ENCODE assay signal across 8 cellular contexts in the genomic region with DNA sequence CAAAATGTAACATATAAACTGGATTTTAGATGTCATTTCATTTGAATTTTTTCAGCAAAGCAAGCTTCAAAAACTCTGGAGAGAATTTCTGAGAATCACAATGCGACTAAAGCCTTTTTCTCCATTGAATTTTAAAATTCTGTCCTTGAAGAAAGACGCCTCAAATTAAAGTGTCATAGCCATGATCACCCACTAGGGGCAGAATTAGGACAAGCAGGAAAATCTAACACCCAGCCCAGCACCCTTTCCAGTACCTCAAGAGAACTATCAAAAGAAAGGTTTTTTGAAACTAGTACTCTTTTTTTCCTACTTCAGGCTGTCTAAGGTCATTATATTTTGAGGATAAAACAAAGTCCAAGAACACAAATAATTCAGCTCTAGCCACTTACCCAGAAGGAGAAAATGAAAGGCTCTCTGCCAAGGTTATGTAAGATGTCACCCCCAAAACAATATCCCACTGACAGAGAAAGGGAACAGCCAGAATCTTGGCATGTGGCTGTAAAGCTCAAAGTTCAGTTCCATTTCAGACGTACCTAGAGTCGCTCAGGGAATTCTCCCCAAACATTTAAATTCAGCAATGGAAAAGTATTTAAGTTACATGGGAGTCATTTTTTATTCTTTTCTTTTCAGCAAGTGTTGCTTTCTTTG.
DNase-seq lines count a peak whose midpoint lies in the region; ATAC-seq and TF ChIP-seq lines count a peak whose summit lies in the region.

No MANE protein-coding gene starts in this region.

- H3K9me3 Mint-ChIP-seq in T-helper 2 cell treated with Interferon-gamma antibody and Interleukin-4, amounts not matched to agents 5 μg/mL and 100 μg/mL, for 36 hours: no peaks in the 10 kb centered on the region

- H3K4me3 ChIP-seq in BJ (ENCODE audit: low read depth, low read length): no peak overlapping the region
- H3K4me3 ChIP-seq in gastroesophageal sphincter: no peak overlapping the region

- POLR2A ChIA-PET in BJ (lab: Charles Lee): no interaction called here

- ATAC-seq in HG03520 (IDR thresholded peaks at IDR 0.05; ENCODE audit: unreplicated experiment) (peak; percentile 48), gastroesophageal sphincter (no peak), HG03108 (IDR thresholded peaks at IDR 0.05; ENCODE audit: unreplicated experiment) (no peak)

- H3K36me3 Mint-ChIP-seq in T-helper 2 cell treated with Interferon-gamma antibody and Interleukin-4, amounts not matched to agents 5 μg/mL and 100 μg/mL, for 36 hours (ENCODE audit: low read depth): no peaks in the 10 kb centered on the region

- no peak overlapping the region for H3K27ac ChIP-seq in gastroesophageal sphincter

- peaks cover 0 to 5% (median 0%) of the 10 kb centered on the region in 3 donors for H3K4me1 ChIP-seq in gastroesophageal sphincter

- H3K4me3 Mint-ChIP-seq in T-helper 2 cell treated with Interferon-gamma antibody and Interleukin-4, amounts not matched to agents 5 μg/mL and 100 μg/mL, for 36 hours: no peak overlapping the region

- DNase-seq in BJ (ENCODE audit: low read depth) (no peak), T-helper 9 cell (peak; percentile 1)
- peak; percentile 8 for DNase-seq in stimulated activated CD4-positive, alpha-beta T cell treated with anti-CD3 and anti-CD28 coated beads, Interleukin-2, amount 100 ng/mL, for 4 hours (ENCODE audit: low read depth)
- DNase-seq in T-helper 2 cell treated with Interferon-gamma antibody and Interleukin-4, amounts not matched to agents 5 μg/mL and 100 μg/mL, for 36 hours (ENCODE audit: low spot score): no peak

- H3K36me3 ChIP-seq in BJ (ENCODE audit: control insufficient read depth, insufficient read depth, low read length) (no peaks in the 10 kb centered on the region; the same call in 1 of the 2 replicates), gastroesophageal sphincter (no peaks in the 10 kb centered on the region)

- CTCF ChIA-PET in BJ (lab: Yijun Ruan, JAX): interaction anchor here (0.7 to 2.4 kb wide), 6 partner anchors 9 to 204 kb away, joined by 3 to 6 read pairs (median 4); no protein-coding TSS in a partner anchor

- TF ChIP-seq CTCF in BJ (IDR thresholded peaks at IDR 0.05; ENCODE audit: insufficient read depth, low read depth, low read length) (peak; percentile 61), GM12872 (IDR thresholded peaks at IDR 0.05; ENCODE audit: insufficient read depth, low read depth, low read length) (peak; percentile 73), gastroesophageal sphincter (IDR thresholded peaks at IDR 0.05) (peak; percentile 24 to 61 (median 45))

- whole genome bisulfite sequencing in gastroesophageal sphincter (ENCODE audit: low coverage in 1 of 2), 2 donors: 60 to 76% methylated on average over 3 to 4 of the region's 4 CpGs

- TF ChIP-seq EP300 in gastroesophageal sphincter (IDR thresholded peaks at IDR 0.05): no peak

- H3K4me1 Mint-ChIP-seq in T-helper 2 cell treated with Interferon-gamma antibody and Interleukin-4, amounts not matched to agents 5 μg/mL and 100 μg/mL, for 36 hours (ENCODE audit: low read depth): no peaks in the 10 kb centered on the region

- H3K27ac Mint-ChIP-seq in T-helper 2 cell treated with Interferon-gamma antibody and Interleukin-4, amounts not matched to agents 5 μg/mL and 100 μg/mL, for 36 hours: no peak overlapping the region

- no peaks in the 10 kb centered on the region for H3K9me3 ChIP-seq in gastroesophageal sphincter

- H3K27me3 Mint-ChIP-seq in T-helper 2 cell treated with Interferon-gamma antibody and Interleukin-4, amounts not matched to agents 5 μg/mL and 100 μg/mL, for 36 hours (ENCODE audit: low read depth): peaks cover 11% of the 10 kb centered on the region

- no peaks in the 10 kb centered on the region for H3K27me3 ChIP-seq in BJ (ENCODE audit: control insufficient read depth, insufficient read depth, low read length)
- H3K27me3 ChIP-seq in gastroesophageal sphincter: no peaks in the 10 kb centered on the region

- no peak for TF ChIP-seq POLR2A in gastroesophageal sphincter (IDR thresholded peaks at IDR 0.05)

Comparison
In these comparisons a context has a peak if more than half of its experiments do, and no peak if none do; other contexts are left out.
1. DNase-seq: peak in T-helper 9 cell (single experiment) and stimulated activated CD4-positive, alpha-beta T cell treated with anti-CD3 and anti-CD28 coated beads, Interleukin-2, amount 100 ng/mL, for 4 hours (single experiment); none in BJ (single experiment) and T-helper 2 cell treated with Interferon-gamma antibody and Interleukin-4, amounts not matched to agents 5 μg/mL and 100 μg/mL, for 36 hours (single experiment).
2. Peak in every context shown above with its lines, with median percentiles within 50 percentile points of each other: CTCF ChIP-seq.